8 cellular contexts compared by ENCODE assay signal in genomic region chr10:119030421-119031250, GRCh38. TPM values are rescaled to one million over a fixed set of nuclear protein-coding genes. Genes with fewer than 3 reads are reported as not detected.
DNase-seq lines count a peak whose midpoint lies in the region; ATAC-seq, FAIRE-seq and TF ChIP-seq lines count a peak whose summit lies in the region.

No MANE protein-coding gene starts in this region.

- H3K79me2 ChIP-seq in KMS-11 (ENCODE audit: insufficient read depth, low read depth): peaks cover 14% of the 10 kb centered on the region; the same call in 1 of the 2 replicates
- H3K79me2 ChIP-seq in keratinocyte (ENCODE audit: control insufficient read depth, insufficient read depth, low read length): no peaks in the 10 kb centered on the region

- no peaks in the 10 kb centered on the region for H3K9me3 ChIP-seq in keratinocyte (ENCODE audit: control insufficient read depth, low read depth, low read length)

- peaks cover 22% of the 10 kb centered on the region for H3K36me3 Mint-ChIP-seq in T-helper 1 cell treated with Interleukin-12 subunit alpha and Interleukin-12 subunit beta and Interleukin-4 antibody, amounts not matched to agents 30 μg/mL and 1 μg/mL, for 36 hours (ENCODE audit: low read depth)
- H3K36me3 Mint-ChIP-seq in brain: peaks cover 24% of the 10 kb centered on the region

- peaks cover 33% of the 10 kb centered on the region for H3K4me1 ChIP-seq in KMS-11 (ENCODE audit: low read depth, poor library complexity, severe bottlenecking)
- peaks cover 7% of the 10 kb centered on the region for H3K4me1 ChIP-seq in keratinocyte (ENCODE audit: control insufficient read depth, extremely low read depth, insufficient read depth, low read length)

- peak overlapping the region; percentile 64 for H3K4me3 Mint-ChIP-seq in T-helper 1 cell treated with Interleukin-12 subunit alpha and Interleukin-12 subunit beta and Interleukin-4 antibody, amounts not matched to agents 30 μg/mL and 1 μg/mL, for 36 hours
- peak overlapping the region; percentile 79 to 89 (median 83) for H3K4me3 Mint-ChIP-seq in brain

- peak overlapping the region; percentile 73 for H3K27ac ChIP-seq in KMS-11
- H3K27ac ChIP-seq in keratinocyte (ENCODE audit: control insufficient read depth, insufficient read depth, low read length): no peak overlapping the region

- peaks cover 9% of the 10 kb centered on the region; the same call in 1 of the 2 replicates for H3K36me3 ChIP-seq in KMS-11 (ENCODE audit: insufficient read depth)
- H3K36me3 ChIP-seq in keratinocyte (ENCODE audit: control insufficient read depth in 2 of 2, extremely low read depth in 1 of 2, insufficient read depth in 2 of 2, low read length in 2 of 2): peaks cover 11 to 12% of the 10 kb centered on the region in 2 experiments

- peak; percentile 19 for TF ChIP-seq CTCF in GM12873 (IDR thresholded peaks at IDR 0.05; ENCODE audit: insufficient read depth, low read depth, low read length, missing control alignments)
- TF ChIP-seq CTCF in KMS-11 (conservative IDR thresholded peaks at IDR 0.05; ENCODE audit: low read depth, low read length): no peak
- TF ChIP-seq CTCF in brain (conservative IDR thresholded peaks at IDR 0.05): no peak
- TF ChIP-seq CTCF in keratinocyte (optimal IDR thresholded peaks at IDR 0.05 in 1 of 3, IDR thresholded peaks at IDR 0.05 in 1 of 3, conservative IDR thresholded peaks at IDR 0.05 in 1 of 3; ENCODE audit: extremely low read depth in 1 of 3, insufficient read depth in 2 of 3, low read length in 3 of 3): peak in 1 of 3 experiments; percentile 28

- FAIRE-seq in keratinocyte (lab: Jason Lieb, UNC): no peak

- H4K20me1 ChIP-seq in KMS-11 (ENCODE audit: insufficient read depth) (peaks cover 16% of the 10 kb centered on the region; the same call in 1 of the 2 replicates), keratinocyte (ENCODE audit: control insufficient read depth, extremely low read depth, insufficient read depth, low read length) (no peaks in the 10 kb centered on the region)

- H3K9me1 ChIP-seq in keratinocyte (ENCODE audit: control insufficient read depth, extremely low read depth, insufficient read depth, low read length): no peaks in the 10 kb centered on the region

- H3K27me3 ChIP-seq in KMS-11 (ENCODE audit: insufficient read depth, low read depth) (no peaks in the 10 kb centered on the region), keratinocyte (ENCODE audit: control insufficient read depth, extremely low read depth, insufficient read depth, low read length) (no peaks in the 10 kb centered on the region)

- H3K27me3 Mint-ChIP-seq in T-helper 1 cell treated with Interleukin-12 subunit alpha and Interleukin-12 subunit beta and Interleukin-4 antibody, amounts not matched to agents 30 μg/mL and 1 μg/mL, for 36 hours (ENCODE audit: low read depth): peaks cover 13% of the 10 kb centered on the region
- H3K27me3 Mint-ChIP-seq in brain: peaks cover 3% of the 10 kb centered on the region

- peak overlapping the region; percentile 48 for H2AFZ ChIP-seq in KMS-11 (ENCODE audit: low read depth)
- H2AFZ ChIP-seq in keratinocyte (ENCODE audit: control insufficient read depth, low read length): no peak overlapping the region

- peak overlapping the region; percentile 15 for H3K27ac Mint-ChIP-seq in T-helper 1 cell treated with Interleukin-12 subunit alpha and Interleukin-12 subunit beta and Interleukin-4 antibody, amounts not matched to agents 30 μg/mL and 1 μg/mL, for 36 hours
- peak overlapping the region in 2 of 5 experiments; percentile 60 to 65 for H3K27ac Mint-ChIP-seq in brain

- peak; percentile 48 for ATAC-seq in GM21825 (IDR thresholded peaks at IDR 0.05; ENCODE audit: unreplicated experiment)

- H3K4me3 ChIP-seq in KMS-11 (IDR thresholded peaks at IDR 0.05; ENCODE audit: insufficient read depth, low read depth, low read length): no peak overlapping the region
- peak overlapping the region; percentile 6 to 33 (median 29) for H3K4me3 ChIP-seq in keratinocyte (ENCODE audit: control insufficient read depth in 2 of 3, extremely low read depth in 1 of 3, insufficient read depth in 2 of 3, low read depth in 1 of 3, low read length in 3 of 3)

- DNase-seq in keratinocyte (ENCODE audit: low read depth, low spot score): no peak
- DNase-seq in stimulated activated CD4-positive, alpha-beta T cell treated with anti-CD3 and anti-CD28 coated beads, Interleukin-4, amount 100 ng/mL, for 4 hours: peak; percentile 33 to 43
- DNase-seq in ureter (ENCODE audit: low spot score): no peak

- H3K4me2 ChIP-seq in KMS-11: peak overlapping the region; percentile 98
- H3K4me2 ChIP-seq in keratinocyte (ENCODE audit: control insufficient read depth, extremely low read depth, insufficient read depth, low read depth, low read length): peak overlapping the region; percentile 77

- H3K9ac ChIP-seq in KMS-11 (peak overlapping the region; percentile 60), keratinocyte (ENCODE audit: control insufficient read depth, extremely low read depth, insufficient read depth, low read length) (peak overlapping the region; percentile 5)

- H3K4me1 Mint-ChIP-seq in T-helper 1 cell treated with Interleukin-12 subunit alpha and Interleukin-12 subunit beta and Interleukin-4 antibody, amounts not matched to agents 30 μg/mL and 1 μg/mL, for 36 hours (ENCODE audit: low read depth): peaks cover 22% of the 10 kb centered on the region
- H3K4me1 Mint-ChIP-seq in brain: peaks cover 48% of the 10 kb centered on the region

- dilution Hi-C loops in keratinocyte (cut with MboI; ENCODE audit: extremely low pct_ligation_motif_present, low sequenced_read_pairs): no loop called here

- H3K9me3 Mint-ChIP-seq in T-helper 1 cell treated with Interleukin-12 subunit alpha and Interleukin-12 subunit beta and Interleukin-4 antibody, amounts not matched to agents 30 μg/mL and 1 μg/mL, for 36 hours: no peaks in the 10 kb centered on the region
- no peaks in the 10 kb centered on the region for H3K9me3 Mint-ChIP-seq in brain

RNA-seq across cellular contexts. Expression of gene NANOS1, which starts 1.1 kb away (rescaled TPM):
- polyA plus RNA-seq in brain (ENCODE audit: insufficient read depth, low read depth, low replicate concordance) (2.8 TPM), keratinocyte (1.4 to 3.2 TPM (median 2.1 TPM) in 3 replicates)
- 1.2 TPM for polyA plus RNA-seq in keratinocyte (2011; ENCODE audit: low read depth)
- 1.9 and 3.0 TPM in 2 replicates for polyA plus RNA-seq in keratinocyte (2011; cell fraction: cytosol; rRNA removed)
- 1.3 and 1.6 TPM in 2 replicates for polyA plus RNA-seq in keratinocyte (2011; cell fraction: nucleus; rRNA removed)
- polyA plus RNA-seq in keratinocyte (2012; ENCODE audit: low replicate concordance): 0.92 and 1.4 TPM in 2 replicates
- polyA minus RNA-seq in keratinocyte: 0.10 to 1.1 TPM (median 0.13 TPM) in 3 replicates
- polyA minus RNA-seq in keratinocyte (2011; cell fraction: cytosol; rRNA and poly(A)+ RNA removed): 1.9 TPM
- 0.63 and 1.1 TPM in 2 replicates for polyA minus RNA-seq in keratinocyte (2011; cell fraction: nucleus; rRNA and poly(A)+ RNA removed)
- total RNA-seq in ureter: 0.52 TPM

RNA-seq across cellular contexts. Expression of gene EIF3A, which starts 50.0 kb away (rescaled TPM):
- polyA plus RNA-seq in brain (ENCODE audit: insufficient read depth, low read depth, low replicate concordance) (53.5 TPM), keratinocyte (42.9 to 84.4 TPM (median 52.4 TPM) in 3 replicates)
- 244 TPM for polyA plus RNA-seq in keratinocyte (2011; ENCODE audit: low read depth)
- 58.6 and 74.4 TPM in 2 replicates for polyA plus RNA-seq in keratinocyte (2011; cell fraction: cytosol; rRNA removed)
- polyA plus RNA-seq in keratinocyte (2011; cell fraction: nucleus; rRNA removed): 130 and 149 TPM in 2 replicates
- 95.7 and 166 TPM in 2 replicates for polyA plus RNA-seq in keratinocyte (2012; ENCODE audit: low replicate concordance)
- 50.3 to 107 TPM (median 52.3 TPM) in 3 replicates for polyA minus RNA-seq in keratinocyte
- 47.8 TPM for polyA minus RNA-seq in keratinocyte (2011; cell fraction: cytosol; rRNA and poly(A)+ RNA removed)
- polyA minus RNA-seq in keratinocyte (2011; cell fraction: nucleus; rRNA and poly(A)+ RNA removed): 80.9 and 164 TPM in 2 replicates
- total RNA-seq in ureter: 134 TPM

Comparison
In these comparisons a context has a peak if more than half of its experiments do, and no peak if none do; other contexts are left out.
1. DNase-seq: peak in stimulated activated CD4-positive, alpha-beta T cell treated with anti-CD3 and anti-CD28 coated beads, Interleukin-4, amount 100 ng/mL, for 4 hours (2 of 2); none in keratinocyte (single experiment) and ureter (single experiment).